Comparison of ENCODE assay signal across 21 cellular contexts in the genomic region with DNA sequence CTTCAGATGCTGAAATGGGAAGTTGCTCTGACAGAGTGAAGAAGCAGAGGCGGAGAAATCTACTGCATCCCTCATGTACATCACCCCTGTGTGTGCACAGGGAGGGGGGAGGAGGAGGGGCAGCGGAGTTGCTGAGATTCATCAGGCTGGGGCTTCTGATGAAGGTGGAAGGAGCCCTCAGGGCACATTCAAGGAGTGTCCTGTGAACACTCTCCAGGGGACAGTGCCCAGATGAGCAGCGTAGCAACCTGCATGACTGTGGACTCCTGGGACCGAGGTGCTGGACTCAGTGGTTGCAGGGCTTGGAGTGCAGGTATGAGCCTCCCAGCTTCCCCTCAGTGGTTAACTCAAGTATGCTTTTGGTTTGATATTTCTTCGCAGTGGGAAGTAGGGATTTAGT.
"Had no signal": no experiment of that assay in that cellular context is flagged by ENCODE, and none has a peak within 500 bp of the region (broad histone marks: within the 10 kb centered on the region; RNA-seq: fewer than 3 reads in every experiment).

No MANE protein-coding gene starts in this region.

- H3K36me3 Mint-ChIP-seq: natural killer cell treated with Interleukin-12 subunit alpha and Interleukin-12 subunit beta and Interleukin-15 and Interleukin-18, amount 100 ng/mL, for 72 hours; neural progenitor cell had no signal

- H3K4me1 ChIP-seq: gastrocnemius medialis, heart right ventricle, neural progenitor cell, parathyroid adenoma, right atrium auricular region, uterus had no signal

- H3K27ac ChIP-seq: coronary artery, gastrocnemius medialis, heart right ventricle, neural progenitor cell, parathyroid adenoma, right atrium auricular region, thoracic aorta, uterus had no signal

- H3K27ac Mint-ChIP-seq: natural killer cell treated with Interleukin-12 subunit alpha and Interleukin-12 subunit beta and Interleukin-15 and Interleukin-18, amount 100 ng/mL, for 72 hours; neural progenitor cell; stimulated activated naive CD8-positive, alpha-beta T cell treated with anti-CD3 and anti-CD28 coated beads, Interleukin-15, Interleukin-2, amounts not matched to agents 100 ng/mL and 50 ng/mL, for 24 hours had no signal

- DNase-seq: central memory CD4-positive, alpha-beta T cell; effector CD8-positive, alpha-beta T cell; gastrocnemius medialis; heart right ventricle; hypothalamus; midbrain; occipital lobe; small intestine; stimulated activated CD4-positive, alpha-beta T cell treated with anti-CD3 and anti-CD28 coated beads, Interleukin-2, amount 100 ng/mL, for 48 hours; substantia nigra; trophoblast cell; uterus had no signal

- ATAC-seq: esophagus mucosa; gastrocnemius medialis; heart right ventricle; left lobe of liver; natural killer cell treated with Interleukin-12 subunit alpha and Interleukin-12 subunit beta and Interleukin-15 and Interleukin-18, amount 100 ng/mL, for 72 hours had no signal

- H3K36me3 ChIP-seq: gastrocnemius medialis, heart right ventricle, neural progenitor cell, right atrium auricular region, thoracic aorta, uterus had no signal

- H3K27me3 ChIP-seq: gastrocnemius medialis, neural progenitor cell, right atrium auricular region, uterus had no signal

- H3K4me3 Mint-ChIP-seq: natural killer cell treated with Interleukin-12 subunit alpha and Interleukin-12 subunit beta and Interleukin-15 and Interleukin-18, amount 100 ng/mL, for 72 hours; neural progenitor cell; stimulated activated naive CD8-positive, alpha-beta T cell treated with anti-CD3 and anti-CD28 coated beads, Interleukin-15, Interleukin-2, amounts not matched to agents 100 ng/mL and 50 ng/mL, for 24 hours had no signal

- H3K4me3 ChIP-seq: coronary artery, gastrocnemius medialis, heart right ventricle, neural progenitor cell, right atrium auricular region, thoracic aorta, uterus had no signal

- H3K9me3 Mint-ChIP-seq: natural killer cell treated with Interleukin-12 subunit alpha and Interleukin-12 subunit beta and Interleukin-15 and Interleukin-18, amount 100 ng/mL, for 72 hours; stimulated activated naive CD8-positive, alpha-beta T cell treated with anti-CD3 and anti-CD28 coated beads, Interleukin-15, Interleukin-2, amounts not matched to agents 100 ng/mL and 50 ng/mL, for 24 hours had no signal

- H3K9me3 ChIP-seq: gastrocnemius medialis, thoracic aorta, uterus had no signal
